24 cellular contexts compared by ENCODE assay signal in the genomic region with DNA sequence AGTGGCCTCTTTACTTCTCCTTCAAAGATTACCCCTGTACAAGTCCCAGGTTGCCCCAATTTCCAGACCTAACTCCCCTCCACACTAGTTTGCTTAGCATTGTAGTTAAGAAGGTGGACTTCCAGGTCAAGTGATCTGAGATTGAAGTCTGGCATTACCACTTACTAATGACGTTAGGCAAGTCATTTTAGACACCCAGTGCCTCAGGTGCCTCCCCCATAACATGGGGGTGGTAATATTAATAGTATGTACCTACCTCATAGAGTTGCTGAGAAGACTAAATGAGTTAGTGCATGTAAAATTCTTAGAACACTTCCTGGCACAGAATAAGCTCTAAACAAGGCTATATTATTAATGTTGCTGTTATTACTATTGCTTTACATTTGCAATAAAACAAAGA.
"Had no signal": no experiment of that assay in that cellular context is flagged by ENCODE, and none has a peak within 500 bp of the region (broad histone marks: within the 10 kb centered on the region; RNA-seq: fewer than 3 reads in every experiment).

No MANE protein-coding gene starts in this region.

- H3K27ac ChIP-seq: suprapubic skin, testis, thoracic aorta, thyroid gland, tibial artery, tibial nerve, transverse colon, upper lobe of left lung, upper lobe of right lung, uterus, vagina had no signal

- DNase-seq: stimulated activated CD4-positive, alpha-beta T cell treated with anti-CD3 and anti-CD28 coated beads, Interleukin-2, amount 100 ng/mL, for 48 hours; stimulated activated CD4-positive, alpha-beta T cell treated with anti-CD3 and anti-CD28 coated beads, Interleukin-4, amount 100 ng/mL, for 1 hour; stimulated activated CD4-positive, alpha-beta T cell treated with anti-CD3 and anti-CD28 coated beads, Interleukin-4, amount 100 ng/mL, for 24 hours; stimulated activated CD4-positive, alpha-beta T cell treated with anti-CD3 and anti-CD28 coated beads, Interleukin-4, amount 100 ng/mL, for 4 hours; stimulated activated CD8-positive, alpha-beta memory T cell treated with anti-CD3 and anti-CD28 coated beads, Interleukin-4, amount 100 ng/mL, for 48 hours; stimulated activated naive B cell treated with anti-CD40 and anti-IgM and Interleukin-4, amounts not matched to agents 10 μg/mL and 1 μg/mL and 100 μg/mL, for 72 hours; stimulated activated naive CD4-positive, alpha-beta T cell; stimulated activated naive CD4-positive, alpha-beta T cell treated with Interleukin-2 at 50 U/mL for 16 hours; stimulated activated naive CD8-positive, alpha-beta T cell treated with anti-CD3 and anti-CD28 coated beads, Interleukin-15, amount 100 ng/mL, for 72 hours; stimulated activated naive CD8-positive, alpha-beta T cell treated with anti-CD3 and anti-CD28 coated beads, Interleukin-15, Interleukin-2, amounts not matched to agents 100 U/mL and 50 U/mL, for 24 hours; stomach; substantia nigra; testis; thyroid gland; tibial artery; transverse colon; trophoblast cell; upper lobe of left lung; upper lobe of right lung; uterus had no signal

- H3K27me3 ChIP-seq: stomach, suprapubic skin, testis, thyroid gland, tibial artery, tibial nerve, transverse colon, upper lobe of left lung, upper lobe of right lung, uterus, vagina had no signal

- H3K36me3 ChIP-seq: stomach, suprapubic skin, thoracic aorta, thyroid gland, tibial artery, tibial nerve, transverse colon, upper lobe of left lung, upper lobe of right lung, uterus, vagina had no signal

- H3K9me3 ChIP-seq: stomach, suprapubic skin, testis, thoracic aorta, thyroid gland, tibial artery, tibial nerve, transverse colon, upper lobe of left lung, upper lobe of right lung, uterus, vagina had no signal

- H3K4me1 ChIP-seq: testis, thyroid gland, tibial nerve, upper lobe of left lung, upper lobe of right lung, uterus, vagina had no signal

- H3K4me3 ChIP-seq: stomach, suprapubic skin, testis, thoracic aorta, thyroid gland, tibial artery, tibial nerve, transverse colon, upper lobe of left lung, upper lobe of right lung, uterus, vagina had no signal
